8 cellular contexts compared by ENCODE assay signal in the genomic region with DNA sequence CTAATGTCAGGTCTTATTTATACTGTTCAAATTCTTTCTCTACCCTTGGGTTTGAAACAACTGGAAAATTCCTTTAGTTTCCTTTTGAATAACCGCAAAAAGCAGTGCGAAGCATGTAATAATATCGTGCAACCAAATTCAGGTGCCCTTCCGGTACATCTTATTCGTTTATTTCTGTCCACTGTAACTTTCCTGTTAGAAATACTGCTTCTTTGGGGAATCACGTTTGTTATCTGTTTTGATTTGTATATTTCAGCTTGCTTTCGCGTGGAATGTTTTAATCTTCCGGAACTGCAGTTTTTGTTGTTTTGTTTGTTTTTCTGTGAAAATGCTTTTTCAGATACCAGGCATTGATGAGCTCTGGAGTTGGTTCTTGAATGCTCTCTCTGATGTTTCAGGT. TPM values are rescaled to one million over a fixed set of nuclear protein-coding genes. Genes with fewer than 3 reads are reported as not detected.
DNase-seq lines count a peak whose midpoint lies in the region; ATAC-seq and TF ChIP-seq lines count a peak whose summit lies in the region.

No MANE protein-coding gene starts in this region.

- ATAC-seq in WTC11 (no peak), HG02642 (IDR thresholded peaks at IDR 0.05; ENCODE audit: poor library complexity, unreplicated experiment) (no peak)

- H3K4me3 ChIP-seq in iPS-11a (ENCODE audit: low read depth, low read length): peak overlapping the region; percentile 66
- peak overlapping the region; percentile 76 to 81 for H3K4me3 ChIP-seq in stomach smooth muscle (ENCODE audit: low read length in 2 of 2)

- H3K4me3 Mint-ChIP-seq in WTC11: peak overlapping the region; percentile 94

- H3K27ac ChIP-seq in stomach smooth muscle (ENCODE audit: low read length): no peak overlapping the region

- H3K9me3 Mint-ChIP-seq in WTC11: no peaks in the 10 kb centered on the region

- CTCF ChIA-PET in WTC11 (lab: Charles Lee): no interaction called here

- POLR2A ChIA-PET in WTC11 (lab: Charles Lee): no interaction called here

- H3K27me3 ChIP-seq in stomach smooth muscle (ENCODE audit: control insufficient read depth in 1 of 2, insufficient read depth in 2 of 2, low read length in 2 of 2): no peaks in the 10 kb centered on the region

- H3K27ac Mint-ChIP-seq in WTC11: peak overlapping the region; percentile 88

- no peaks in the 10 kb centered on the region for H3K9me3 ChIP-seq in stomach smooth muscle (ENCODE audit: control insufficient read depth in 2 of 2, low read length in 2 of 2)

- peak overlapping the region; percentile 69 to 74 for H3K9ac ChIP-seq in stomach smooth muscle (ENCODE audit: low read length in 2 of 2)

- DNase-seq in NCI-H510A treated with DMSO at 0.1 percent for 48 hours (lab: John Stamatoyannopoulos, UW) (peak; percentile 18), NCI-H510A (lab: John Stamatoyannopoulos, UW) (no peak), WTC11 (ENCODE audit: low spot score) (no peak), germinal center (ENCODE audit: low spot score) (no peak), NCI-H345 treated with DMSO at 0.1 percent for 48 hours (lab: John Stamatoyannopoulos, UW; ENCODE audit: unreplicated experiment) (no peak)

- H3K4me1 ChIP-seq in stomach smooth muscle (ENCODE audit: control insufficient read depth, insufficient read depth, low read length): no peaks in the 10 kb centered on the region

- peaks cover 8% of the 10 kb centered on the region for H3K36me3 Mint-ChIP-seq in WTC11

- H3K27me3 Mint-ChIP-seq in WTC11 (ENCODE audit: low read depth): no peaks in the 10 kb centered on the region

- peaks cover 21% of the 10 kb centered on the region for H3K4me1 Mint-ChIP-seq in WTC11

- no peaks in the 10 kb centered on the region for H3K36me3 ChIP-seq in stomach smooth muscle (ENCODE audit: control insufficient read depth in 2 of 2, insufficient read depth in 2 of 2, low read length in 2 of 2)

- no peak for TF ChIP-seq CTCF in WTC11 (IDR thresholded peaks at IDR 0.05)

TF ChIP-seq in WTC11, 78 proteins besides CTCF, POLR2A, EP300 and RAD21:
- TF ChIP-seq NR3C1 (CRISPR knock-in tag; conservative IDR thresholded peaks at IDR 0.05; ENCODE audit: low read depth): no peak
- TF ChIP-seq, protein P1, sequence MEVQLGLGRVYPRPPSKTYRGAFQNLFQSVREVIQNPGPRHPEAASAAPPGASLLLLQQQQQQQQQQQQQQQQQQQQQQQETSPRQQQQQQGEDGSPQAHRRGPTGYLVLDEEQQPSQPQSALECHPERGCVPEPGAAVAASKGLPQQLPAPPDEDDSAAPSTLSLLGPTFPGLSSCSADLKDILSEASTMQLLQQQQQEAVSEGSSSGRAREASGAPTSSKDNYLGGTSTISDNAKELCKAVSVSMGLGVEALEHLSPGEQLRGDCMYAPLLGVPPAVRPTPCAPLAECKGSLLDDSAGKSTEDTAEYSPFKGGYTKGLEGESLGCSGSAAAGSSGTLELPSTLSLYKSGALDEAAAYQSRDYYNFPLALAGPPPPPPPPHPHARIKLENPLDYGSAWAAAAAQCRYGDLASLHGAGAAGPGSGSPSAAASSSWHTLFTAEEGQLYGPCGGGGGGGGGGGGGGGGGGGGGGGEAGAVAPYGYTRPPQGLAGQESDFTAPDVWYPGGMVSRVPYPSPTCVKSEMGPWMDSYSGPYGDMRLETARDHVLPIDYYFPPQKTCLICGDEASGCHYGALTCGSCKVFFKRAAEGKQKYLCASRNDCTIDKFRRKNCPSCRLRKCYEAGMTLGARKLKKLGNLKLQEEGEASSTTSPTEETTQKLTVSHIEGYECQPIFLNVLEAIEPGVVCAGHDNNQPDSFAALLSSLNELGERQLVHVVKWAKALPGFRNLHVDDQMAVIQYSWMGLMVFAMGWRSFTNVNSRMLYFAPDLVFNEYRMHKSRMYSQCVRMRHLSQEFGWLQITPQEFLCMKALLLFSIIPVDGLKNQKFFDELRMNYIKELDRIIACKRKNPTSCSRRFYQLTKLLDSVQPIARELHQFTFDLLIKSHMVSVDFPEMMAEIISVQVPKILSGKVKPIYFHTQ (CRISPR knock-in tag; IDR thresholded peaks at IDR 0.05): no peak

RNA-seq across cellular contexts. Expression of a gene that starts 1.2 kb away (rescaled TPM):
- 40.2 to 44.1 TPM (median 42.8 TPM) in 3 replicates for total RNA-seq in WTC11 (2021)
